In the genomic region with DNA sequence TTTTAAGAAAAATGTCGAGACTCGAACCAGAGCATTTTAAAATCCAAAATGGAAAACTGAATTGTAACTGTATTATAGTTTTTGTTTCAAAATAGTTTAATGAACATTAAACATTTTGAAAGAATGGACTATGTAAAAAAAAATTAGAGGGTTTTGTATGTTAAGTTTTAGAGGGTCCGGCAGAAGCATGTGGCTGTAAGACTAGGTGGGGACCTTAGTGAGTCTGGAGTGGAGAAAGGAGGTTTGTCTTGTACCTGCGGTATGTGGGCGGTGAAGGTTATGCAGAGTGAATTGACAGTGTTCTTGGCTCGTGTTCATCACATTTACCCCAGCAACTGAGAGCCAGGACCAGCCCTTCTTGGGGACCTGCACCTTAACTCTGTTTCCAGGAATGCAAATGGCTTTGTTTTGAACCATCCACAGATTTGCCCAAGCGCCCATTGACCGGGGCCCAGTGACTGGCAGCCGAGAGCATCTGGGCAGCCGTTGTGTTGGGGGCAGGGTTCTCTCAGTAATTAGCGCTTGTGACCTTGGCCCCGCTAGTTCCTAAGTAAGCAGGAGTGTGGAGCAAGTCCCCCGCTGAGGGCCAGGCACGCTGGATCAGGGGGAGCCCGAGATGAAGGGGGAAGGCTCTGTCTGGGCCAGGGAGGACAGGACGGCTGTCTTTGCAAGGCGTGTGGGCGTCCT, we compare ENCODE assay signal across 1 cellular context.
TF ChIP-seq lines count a peak whose summit lies in the region.

No MANE protein-coding gene starts in this region.

TF ChIP-seq in HepG2, 621 proteins besides CTCF, POLR2A, EP300 and RAD21 (continued from another document and continues in another):
- TF ChIP-seq, protein P1, sequence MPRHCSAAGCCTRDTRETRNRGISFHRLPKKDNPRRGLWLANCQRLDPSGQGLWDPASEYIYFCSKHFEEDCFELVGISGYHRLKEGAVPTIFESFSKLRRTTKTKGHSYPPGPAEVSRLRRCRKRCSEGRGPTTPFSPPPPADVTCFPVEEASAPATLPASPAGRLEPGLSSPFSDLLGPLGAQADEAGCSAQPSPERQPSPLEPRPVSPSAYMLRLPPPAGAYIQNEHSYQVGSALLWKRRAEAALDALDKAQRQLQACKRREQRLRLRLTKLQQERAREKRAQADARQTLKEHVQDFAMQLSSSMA (CRISPR knock-in tag; IDR thresholded peaks at IDR 0.05): no peak
- peak; percentile 90 for TF ChIP-seq ZNF205 (CRISPR knock-in tag; IDR thresholded peaks at IDR 0.05)
- TF ChIP-seq ZMYM3 (CRISPR knock-in tag; IDR thresholded peaks at IDR 0.05): peak; percentile 23; the same call in 1 of the 2 replicates
- TF ChIP-seq REPIN1 (CRISPR knock-in tag; IDR thresholded peaks at IDR 0.05; ENCODE audit: borderline replicate concordance, low read depth): peak; percentile 73; the same call in 1 of the 2 replicates
- TF ChIP-seq, protein P2, sequence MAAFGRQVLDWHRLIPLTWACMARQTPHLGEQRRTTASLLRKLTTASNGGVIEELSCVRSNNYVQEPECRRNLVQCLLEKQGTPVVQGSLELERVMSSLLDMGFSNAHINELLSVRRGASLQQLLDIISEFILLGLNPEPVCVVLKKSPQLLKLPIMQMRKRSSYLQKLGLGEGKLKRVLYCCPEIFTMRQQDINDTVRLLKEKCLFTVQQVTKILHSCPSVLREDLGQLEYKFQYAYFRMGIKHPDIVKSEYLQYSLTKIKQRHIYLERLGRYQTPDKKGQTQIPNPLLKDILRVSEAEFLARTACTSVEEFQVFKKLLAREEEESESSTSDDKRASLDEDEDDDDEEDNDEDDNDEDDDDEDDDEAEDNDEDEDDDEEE (CRISPR knock-in tag; IDR thresholded peaks at IDR 0.05): no peak
- peak; percentile 16; the same call in 1 of the 2 replicates for TF ChIP-seq BRD4 (CRISPR knock-in tag; IDR thresholded peaks at IDR 0.05)
- TF ChIP-seq SIN3A (IDR thresholded peaks at IDR 0.05; ENCODE audit: borderline replicate concordance, low read depth, low read length): peak; percentile 48; the same call in 1 of the 2 replicates
- peak; percentile 79 for TF ChIP-seq TBL1XR1 (IDR thresholded peaks at IDR 0.05; ENCODE audit: borderline replicate concordance, low read length, partially characterized antibody)
- TF ChIP-seq GATAD1 (CRISPR knock-in tag; IDR thresholded peaks at IDR 0.05): no peak
- 0 out of 2 replicates have a peak, but pooled peaks have one; percentile 35 for TF ChIP-seq ZNF782 (CRISPR knock-in tag; IDR thresholded peaks at IDR 0.05; ENCODE audit: borderline replicate concordance)
- no peak for TF ChIP-seq GTF3A (CRISPR knock-in tag; conservative IDR thresholded peaks at IDR 0.05)
- TF ChIP-seq, protein P3, sequence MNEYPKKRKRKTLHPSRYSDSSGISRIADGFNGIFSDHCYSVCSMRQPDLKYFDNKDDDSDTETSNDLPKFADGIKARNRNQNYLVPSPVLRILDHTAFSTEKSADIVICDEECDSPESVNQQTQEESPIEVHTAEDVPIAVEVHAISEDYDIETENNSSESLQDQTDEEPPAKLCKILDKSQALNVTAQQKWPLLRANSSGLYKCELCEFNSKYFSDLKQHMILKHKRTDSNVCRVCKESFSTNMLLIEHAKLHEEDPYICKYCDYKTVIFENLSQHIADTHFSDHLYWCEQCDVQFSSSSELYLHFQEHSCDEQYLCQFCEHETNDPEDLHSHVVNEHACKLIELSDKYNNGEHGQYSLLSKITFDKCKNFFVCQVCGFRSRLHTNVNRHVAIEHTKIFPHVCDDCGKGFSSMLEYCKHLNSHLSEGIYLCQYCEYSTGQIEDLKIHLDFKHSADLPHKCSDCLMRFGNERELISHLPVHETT (CRISPR knock-in tag; conservative IDR thresholded peaks at IDR 0.05): peak; percentile 53; the same call in 1 of the 2 replicates
- TF ChIP-seq, protein P4, sequence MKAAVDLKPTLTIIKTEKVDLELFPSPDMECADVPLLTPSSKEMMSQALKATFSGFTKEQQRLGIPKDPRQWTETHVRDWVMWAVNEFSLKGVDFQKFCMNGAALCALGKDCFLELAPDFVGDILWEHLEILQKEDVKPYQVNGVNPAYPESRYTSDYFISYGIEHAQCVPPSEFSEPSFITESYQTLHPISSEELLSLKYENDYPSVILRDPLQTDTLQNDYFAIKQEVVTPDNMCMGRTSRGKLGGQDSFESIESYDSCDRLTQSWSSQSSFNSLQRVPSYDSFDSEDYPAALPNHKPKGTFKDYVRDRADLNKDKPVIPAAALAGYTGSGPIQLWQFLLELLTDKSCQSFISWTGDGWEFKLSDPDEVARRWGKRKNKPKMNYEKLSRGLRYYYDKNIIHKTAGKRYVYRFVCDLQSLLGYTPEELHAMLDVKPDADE (CRISPR knock-in tag; IDR thresholded peaks at IDR 0.05): no peak
- TF ChIP-seq, protein P5, sequence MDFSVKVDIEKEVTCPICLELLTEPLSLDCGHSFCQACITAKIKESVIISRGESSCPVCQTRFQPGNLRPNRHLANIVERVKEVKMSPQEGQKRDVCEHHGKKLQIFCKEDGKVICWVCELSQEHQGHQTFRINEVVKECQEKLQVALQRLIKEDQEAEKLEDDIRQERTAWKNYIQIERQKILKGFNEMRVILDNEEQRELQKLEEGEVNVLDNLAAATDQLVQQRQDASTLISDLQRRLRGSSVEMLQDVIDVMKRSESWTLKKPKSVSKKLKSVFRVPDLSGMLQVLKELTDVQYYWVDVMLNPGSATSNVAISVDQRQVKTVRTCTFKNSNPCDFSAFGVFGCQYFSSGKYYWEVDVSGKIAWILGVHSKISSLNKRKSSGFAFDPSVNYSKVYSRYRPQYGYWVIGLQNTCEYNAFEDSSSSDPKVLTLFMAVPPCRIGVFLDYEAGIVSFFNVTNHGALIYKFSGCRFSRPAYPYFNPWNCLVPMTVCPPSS (IDR thresholded peaks at IDR 0.05): no peak
- peak; percentile 97 for TF ChIP-seq CCAR2 (optimal IDR thresholded peaks at IDR 0.05; ENCODE audit: low read depth, low read length)
- no peak for TF ChIP-seq ATF7 (IDR thresholded peaks at IDR 0.05)
- 0 out of 2 replicates have a peak, but pooled peaks have one; percentile 62 for TF ChIP-seq ATF7 (CRISPR knock-in tag; IDR thresholded peaks at IDR 0.05)
- peak; percentile 83 for TF ChIP-seq DPF2 (CRISPR knock-in tag; IDR thresholded peaks at IDR 0.05; ENCODE audit: borderline replicate concordance, low read depth)
- TF ChIP-seq ZFY (CRISPR knock-in tag; IDR thresholded peaks at IDR 0.05): peak; percentile 43; the same call in 1 of the 2 replicates
- TF ChIP-seq TGIF2 (CRISPR knock-in tag; IDR thresholded peaks at IDR 0.05): no peak
- TF ChIP-seq GABPB1 (CRISPR knock-in tag; IDR thresholded peaks at IDR 0.05): peak; percentile 45
- peak; percentile 51; the same call in 1 of the 2 replicates for TF ChIP-seq ZNF264 (CRISPR knock-in tag; IDR thresholded peaks at IDR 0.05)
- TF ChIP-seq ELF3 (CRISPR knock-in tag; IDR thresholded peaks at IDR 0.05): peak; percentile 69; the same call in 1 of the 2 replicates
- peak; percentile 45; the same call in 1 of the 2 replicates for TF ChIP-seq SMAD3 (CRISPR knock-in tag; IDR thresholded peaks at IDR 0.05)
- TF ChIP-seq, protein P6, sequence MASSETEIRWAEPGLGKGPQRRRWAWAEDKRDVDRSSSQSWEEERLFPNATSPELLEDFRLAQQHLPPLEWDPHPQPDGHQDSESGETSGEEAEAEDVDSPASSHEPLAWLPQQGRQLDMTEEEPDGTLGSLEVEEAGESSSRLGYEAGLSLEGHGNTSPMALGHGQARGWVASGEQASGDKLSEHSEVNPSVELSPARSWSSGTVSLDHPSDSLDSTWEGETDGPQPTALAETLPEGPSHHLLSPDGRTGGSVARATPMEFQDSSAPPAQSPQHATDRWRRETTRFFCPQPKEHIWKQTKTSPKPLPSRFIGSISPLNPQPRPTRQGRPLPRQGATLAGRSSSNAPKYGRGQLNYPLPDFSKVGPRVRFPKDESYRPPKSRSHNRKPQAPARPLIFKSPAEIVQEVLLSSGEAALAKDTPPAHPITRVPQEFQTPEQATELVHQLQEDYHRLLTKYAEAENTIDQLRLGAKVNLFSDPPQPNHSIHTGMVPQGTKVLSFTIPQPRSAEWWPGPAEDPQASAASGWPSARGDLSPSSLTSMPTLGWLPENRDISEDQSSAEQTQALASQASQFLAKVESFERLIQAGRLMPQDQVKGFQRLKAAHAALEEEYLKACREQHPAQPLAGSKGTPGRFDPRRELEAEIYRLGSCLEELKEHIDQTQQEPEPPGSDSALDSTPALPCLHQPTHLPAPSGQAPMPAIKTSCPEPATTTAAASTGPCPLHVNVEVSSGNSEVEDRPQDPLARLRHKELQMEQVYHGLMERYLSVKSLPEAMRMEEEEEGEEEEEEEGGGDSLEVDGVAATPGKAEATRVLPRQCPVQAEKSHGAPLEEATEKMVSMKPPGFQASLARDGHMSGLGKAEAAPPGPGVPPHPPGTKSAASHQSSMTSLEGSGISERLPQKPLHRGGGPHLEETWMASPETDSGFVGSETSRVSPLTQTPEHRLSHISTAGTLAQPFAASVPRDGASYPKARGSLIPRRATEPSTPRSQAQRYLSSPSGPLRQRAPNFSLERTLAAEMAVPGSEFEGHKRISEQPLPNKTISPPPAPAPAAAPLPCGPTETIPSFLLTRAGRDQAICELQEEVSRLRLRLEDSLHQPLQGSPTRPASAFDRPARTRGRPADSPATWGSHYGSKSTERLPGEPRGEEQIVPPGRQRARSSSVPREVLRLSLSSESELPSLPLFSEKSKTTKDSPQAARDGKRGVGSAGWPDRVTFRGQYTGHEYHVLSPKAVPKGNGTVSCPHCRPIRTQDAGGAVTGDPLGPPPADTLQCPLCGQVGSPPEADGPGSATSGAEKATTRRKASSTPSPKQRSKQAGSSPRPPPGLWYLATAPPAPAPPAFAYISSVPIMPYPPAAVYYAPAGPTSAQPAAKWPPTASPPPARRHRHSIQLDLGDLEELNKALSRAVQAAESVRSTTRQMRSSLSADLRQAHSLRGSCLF (CRISPR knock-in tag; IDR thresholded peaks at IDR 0.05; ENCODE audit: borderline replicate concordance): no peak
- TF ChIP-seq ZNF768 (CRISPR knock-in tag; IDR thresholded peaks at IDR 0.05): peak; percentile 37; the same call in 1 of the 2 replicates
- no peak for TF ChIP-seq ZNF333 (CRISPR knock-in tag; IDR thresholded peaks at IDR 0.05; ENCODE audit: borderline replicate concordance)
- TF ChIP-seq, protein P7, sequence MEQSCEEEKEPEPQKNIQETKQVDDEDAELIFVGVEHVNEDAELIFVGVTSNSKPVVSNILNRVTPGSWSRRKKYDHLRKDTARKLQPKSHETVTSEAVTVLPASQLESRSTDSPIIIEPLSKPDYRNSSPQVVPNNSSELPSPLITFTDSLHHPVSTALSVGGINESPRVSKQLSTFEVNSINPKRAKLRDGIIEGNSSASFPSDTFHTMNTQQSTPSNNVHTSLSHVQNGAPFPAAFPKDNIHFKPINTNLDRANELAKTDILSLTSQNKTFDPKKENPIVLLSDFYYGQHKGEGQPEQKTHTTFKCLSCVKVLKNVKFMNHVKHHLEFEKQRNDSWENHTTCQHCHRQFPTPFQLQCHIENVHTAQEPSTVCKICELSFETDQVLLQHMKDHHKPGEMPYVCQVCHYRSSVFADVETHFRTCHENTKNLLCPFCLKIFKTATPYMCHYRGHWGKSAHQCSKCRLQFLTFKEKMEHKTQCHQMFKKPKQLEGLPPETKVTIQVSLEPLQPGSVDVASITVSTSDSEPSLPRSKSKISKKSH (CRISPR knock-in tag; IDR thresholded peaks at IDR 0.05; ENCODE audit: borderline replicate concordance): no peak
- no peak for TF ChIP-seq ZNF550 (CRISPR knock-in tag; IDR thresholded peaks at IDR 0.05; ENCODE audit: borderline replicate concordance)
- TF ChIP-seq, protein P8, sequence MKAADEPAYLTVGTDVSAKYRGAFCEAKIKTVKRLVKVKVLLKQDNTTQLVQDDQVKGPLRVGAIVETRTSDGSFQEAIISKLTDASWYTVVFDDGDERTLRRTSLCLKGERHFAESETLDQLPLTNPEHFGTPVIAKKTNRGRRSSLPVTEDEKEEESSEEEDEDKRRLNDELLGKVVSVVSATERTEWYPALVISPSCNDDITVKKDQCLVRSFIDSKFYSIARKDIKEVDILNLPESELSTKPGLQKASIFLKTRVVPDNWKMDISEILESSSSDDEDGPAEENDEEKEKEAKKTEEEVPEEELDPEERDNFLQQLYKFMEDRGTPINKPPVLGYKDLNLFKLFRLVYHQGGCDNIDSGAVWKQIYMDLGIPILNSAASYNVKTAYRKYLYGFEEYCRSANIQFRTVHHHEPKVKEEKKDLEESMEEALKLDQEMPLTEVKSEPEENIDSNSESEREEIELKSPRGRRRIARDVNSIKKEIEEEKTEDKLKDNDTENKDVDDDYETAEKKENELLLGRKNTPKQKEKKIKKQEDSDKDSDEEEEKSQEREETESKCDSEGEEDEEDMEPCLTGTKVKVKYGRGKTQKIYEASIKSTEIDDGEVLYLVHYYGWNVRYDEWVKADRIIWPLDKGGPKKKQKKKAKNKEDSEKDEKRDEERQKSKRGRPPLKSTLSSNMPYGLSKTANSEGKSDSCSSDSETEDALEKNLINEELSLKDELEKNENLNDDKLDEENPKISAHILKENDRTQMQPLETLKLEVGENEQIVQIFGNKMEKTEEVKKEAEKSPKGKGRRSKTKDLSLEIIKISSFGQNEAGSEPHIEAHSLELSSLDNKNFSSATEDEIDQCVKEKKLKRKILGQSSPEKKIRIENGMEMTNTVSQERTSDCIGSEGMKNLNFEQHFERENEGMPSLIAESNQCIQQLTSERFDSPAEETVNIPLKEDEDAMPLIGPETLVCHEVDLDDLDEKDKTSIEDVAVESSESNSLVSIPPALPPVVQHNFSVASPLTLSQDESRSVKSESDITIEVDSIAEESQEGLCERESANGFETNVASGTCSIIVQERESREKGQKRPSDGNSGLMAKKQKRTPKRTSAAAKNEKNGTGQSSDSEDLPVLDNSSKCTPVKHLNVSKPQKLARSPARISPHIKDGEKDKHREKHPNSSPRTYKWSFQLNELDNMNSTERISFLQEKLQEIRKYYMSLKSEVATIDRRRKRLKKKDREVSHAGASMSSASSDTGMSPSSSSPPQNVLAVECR (CRISPR knock-in tag; IDR thresholded peaks at IDR 0.05; ENCODE audit: borderline replicate concordance): no peak
- no peak for TF ChIP-seq ZNF263 (CRISPR knock-in tag; IDR thresholded peaks at IDR 0.05)
- no peak for TF ChIP-seq FOSL1 (CRISPR knock-in tag; IDR thresholded peaks at IDR 0.05; ENCODE audit: borderline replicate concordance)
- peak; percentile 34; the same call in 1 of the 2 replicates for TF ChIP-seq ZNF841 (CRISPR knock-in tag; IDR thresholded peaks at IDR 0.05; ENCODE audit: borderline replicate concordance)
- 0 out of 2 replicates have a peak, but pooled peaks have one; percentile 32 for TF ChIP-seq ZNF3 (CRISPR knock-in tag; IDR thresholded peaks at IDR 0.05)
- 0 out of 2 replicates have a peak, but pooled peaks have one; percentile 72 for TF ChIP-seq MYNN (CRISPR knock-in tag; IDR thresholded peaks at IDR 0.05; ENCODE audit: low read depth)
- TF ChIP-seq ZNF878 (CRISPR knock-in tag; IDR thresholded peaks at IDR 0.05): no peak; the same call in 1 of the 2 replicates
- no peak for TF ChIP-seq ZBTB42 (CRISPR knock-in tag; IDR thresholded peaks at IDR 0.05)
- no peak for TF ChIP-seq ZNF33B (CRISPR knock-in tag; IDR thresholded peaks at IDR 0.05)
- TF ChIP-seq DNMT3B (CRISPR knock-in tag; conservative IDR thresholded peaks at IDR 0.05): no peak
- TF ChIP-seq ATF1 (CRISPR knock-in tag; IDR thresholded peaks at IDR 0.05): no peak
- TF ChIP-seq, protein P9, sequence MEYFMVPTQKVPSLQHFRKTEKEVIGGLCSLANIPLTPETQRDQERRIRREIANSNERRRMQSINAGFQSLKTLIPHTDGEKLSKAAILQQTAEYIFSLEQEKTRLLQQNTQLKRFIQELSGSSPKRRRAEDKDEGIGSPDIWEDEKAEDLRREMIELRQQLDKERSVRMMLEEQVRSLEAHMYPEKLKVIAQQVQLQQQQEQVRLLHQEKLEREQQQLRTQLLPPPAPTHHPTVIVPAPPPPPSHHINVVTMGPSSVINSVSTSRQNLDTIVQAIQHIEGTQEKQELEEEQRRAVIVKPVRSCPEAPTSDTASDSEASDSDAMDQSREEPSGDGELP (IDR thresholded peaks at IDR 0.05; ENCODE audit: borderline replicate concordance, low read depth): peak; percentile 74; the same call in 1 of the 2 replicates
- TF ChIP-seq NFYC (CRISPR knock-in tag; IDR thresholded peaks at IDR 0.05): no peak; the same call in 1 of the 2 replicates
- TF ChIP-seq ZNF607 (CRISPR knock-in tag; IDR thresholded peaks at IDR 0.05; ENCODE audit: borderline replicate concordance): no peak
